Comparison of ENCODE assay signal across 8 cellular contexts in genomic region chr6:56955171-56956155, GRCh38. TPM values are rescaled to one million over a fixed set of nuclear protein-coding genes. Genes with fewer than 3 reads are reported as not detected.
DNase-seq lines count a peak whose midpoint lies in the region; ATAC-seq, FAIRE-seq and TF ChIP-seq lines count a peak whose summit lies in the region.

No MANE protein-coding gene starts in this region.

- no peak overlapping the region for H3K23ac ChIP-seq in neuronal stem cell (ENCODE audit: low read depth, low read length, poor library complexity)

- no peak overlapping the region for H3K4ac ChIP-seq in neuronal stem cell (ENCODE audit: low read length)

- no peak for TF ChIP-seq POLR2A in thyroid gland (IDR thresholded peaks at IDR 0.05)

- peak overlapping the region; percentile 89 for H3K4me2 ChIP-seq in PC-3 (ENCODE audit: low read length)
- H3K4me2 ChIP-seq in neuronal stem cell (ENCODE audit: insufficient read depth, low read length, poor library complexity, severe bottlenecking) = peak overlapping the region; percentile 83

- peak; percentile 71 for ATAC-seq in GM21528 (IDR thresholded peaks at IDR 0.05; ENCODE audit: low FRiP score, unreplicated experiment)
- peak; percentile 72 for ATAC-seq in PC-3

- peak overlapping the region; percentile 34; the same call in 1 of the 2 replicates for H3K9ac ChIP-seq in PC-3 (ENCODE audit: low read length)
- H3K9ac ChIP-seq in neuronal stem cell (ENCODE audit: low read depth, low read length, poor library complexity) = no peak overlapping the region

- no peak overlapping the region for H2BK5ac ChIP-seq in neuronal stem cell (ENCODE audit: low read length)

- TF ChIP-seq CTCF in PC-3 (conservative IDR thresholded peaks at IDR 0.05; ENCODE audit: low read depth, low read length) (peak; percentile 83), thyroid gland (IDR thresholded peaks at IDR 0.05) (peak; percentile 14 to 69 (median 36))

- H3K79me1 ChIP-seq in neuronal stem cell (ENCODE audit: low read depth, low read length) = no peaks in the 10 kb centered on the region

- H3K14ac ChIP-seq in neuronal stem cell (ENCODE audit: low read length) = no peak overlapping the region

- CTCF ChIA-PET in PC-3 (lab: Charles Lee) = interaction anchor here (0.5 to 2.0 kb wide), 12 partner anchors 16 to 359 kb away, joined by 3 to 14 read pairs (median 4); no protein-coding TSS in a partner anchor

- H3K9me2 ChIP-seq in PC-3 (replicated peaks; ENCODE audit: low read length) = no peaks in the 10 kb centered on the region

- TSS peak; percentile 46 for BruUV-seq in PC-3 (replicated peaks; lab: Mats Ljungman, UMichigan)

- no peak overlapping the region for H2AK5ac ChIP-seq in neuronal stem cell (ENCODE audit: low read depth, low read length)

- no peak overlapping the region for H3K18ac ChIP-seq in neuronal stem cell (ENCODE audit: low read length)

- H2AFZ ChIP-seq in PC-3 (ENCODE audit: low read length) (peak overlapping the region; percentile 85), neuronal stem cell (ENCODE audit: low read length) (peak overlapping the region; percentile 98)

- POLR2A ChIA-PET in PC-3 (lab: Charles Lee; ENCODE audit: unreplicated experiment) = interaction anchor here (1.1 kb wide), 1 partner anchor 21 kb away, joined by 5 read pairs; no protein-coding TSS in a partner anchor

- no peak overlapping the region for H2BK12ac ChIP-seq in neuronal stem cell (ENCODE audit: low read length)

- no peak overlapping the region for H4K91ac ChIP-seq in neuronal stem cell (ENCODE audit: low read depth, low read length, poor library complexity)

- H3K9me3 ChIP-seq in PC-3 (ENCODE audit: low read length) (no peaks in the 10 kb centered on the region), neuronal stem cell (replicated peaks in 1 of 2; ENCODE audit: control insufficient read depth in 2 of 2, insufficient read depth in 1 of 2, low read depth in 1 of 2, low read length in 2 of 2) (no peaks in the 10 kb centered on the region), thyroid gland (no peaks in the 10 kb centered on the region)

- 0 out of 2 replicates have a peak, but pooled peaks cover 4% of the 10 kb centered on the region for H3K36me3 ChIP-seq in PC-3 (ENCODE audit: low read depth, low read length)
- no peaks in the 10 kb centered on the region for H3K36me3 ChIP-seq in neuronal stem cell (replicated peaks in 1 of 2; ENCODE audit: control insufficient read depth in 2 of 2, insufficient read depth in 2 of 2, low read length in 2 of 2)
- H3K36me3 ChIP-seq in thyroid gland = no peaks in the 10 kb centered on the region

- no peaks in the 10 kb centered on the region for H4K20me1 ChIP-seq in PC-3 (ENCODE audit: low read length)

- intact Hi-C loops in PC-3 (cut with micrococcal nuclease) (loop anchor here (1.0 to 2.0 kb wide), 3 partner anchors 51 to 217 kb away; partner anchors contain the start of gene BAG2), thyroid gland (cut with DNase I) (no loop called here)

- WGBS in neuronal stem cell (ENCODE audit: extremely low coverage in 2 of 2, insufficient read length in 2 of 2, insufficient replicate concordance in 1 of 2), 2 donors = no CpG with 5 or more reads among the region's 57 CpGs
- 5 to 7% methylated on average over 17 to 30 of the region's 57 CpGs for WGBS in thyroid gland, 2 donors

- H4K8ac ChIP-seq in neuronal stem cell (ENCODE audit: low read depth, low read length) = no peak overlapping the region

- H3K27ac ChIP-seq in PC-3 (ENCODE audit: low read length) (peak overlapping the region; percentile 31), neuronal stem cell (replicated peaks; ENCODE audit: low read length) (no peak overlapping the region), thyroid gland (no peak overlapping the region)

- no peak overlapping the region for H2BK120ac ChIP-seq in neuronal stem cell (ENCODE audit: low read depth, low read length)

- H3K79me2 ChIP-seq in PC-3 (ENCODE audit: low read length) = peaks cover 28% of the 10 kb centered on the region

- H3K4me3 ChIP-seq in PC-3 (ENCODE audit: low read length) = peak overlapping the region; percentile 77
- peak overlapping the region; percentile 63 to 88 for H3K4me3 ChIP-seq in neuronal stem cell (ENCODE audit: low read length in 2 of 2)
- peak overlapping the region; percentile 8 to 49 (median 29) for H3K4me3 ChIP-seq in thyroid gland (replicated peaks in 1 of 3)

- H3K27me3 ChIP-seq in PC-3 (ENCODE audit: low read length) = no peaks in the 10 kb centered on the region
- peaks cover 3 to 63% (median 18%) of the 10 kb centered on the region in 3 experiments for H3K27me3 ChIP-seq in neuronal stem cell (ENCODE audit: control insufficient read depth in 3 of 3, insufficient read depth in 3 of 3, low read depth in 1 of 3, low read length in 3 of 3)
- no peaks in the 10 kb centered on the region for H3K27me3 ChIP-seq in thyroid gland

- H2BK15ac ChIP-seq in neuronal stem cell (ENCODE audit: low read length) = no peak overlapping the region

- peaks cover 59% of the 10 kb centered on the region for H3K4me1 ChIP-seq in PC-3 (ENCODE audit: insufficient read depth, low read length)
- peaks cover 2 to 10% of the 10 kb centered on the region in 2 donors for H3K4me1 ChIP-seq in neuronal stem cell (ENCODE audit: control insufficient read depth in 2 of 2, insufficient read depth in 1 of 2, low read depth in 1 of 2, low read length in 2 of 2)
- H3K4me1 ChIP-seq in thyroid gland = peaks cover 11 to 17% of the 10 kb centered on the region in 2 donors

- no peak for FAIRE-seq in frontal cortex (lab: Jason Lieb, UNC)

- H3F3A ChIP-seq in PC-3 (ENCODE audit: low read length, unreplicated experiment) = peaks cover 10% of the 10 kb centered on the region

- DNase-seq in Daoy (ENCODE audit: low read depth) = peak; percentile 98
- peak; percentile 51 for DNase-seq in HuH-7.5 (ENCODE audit: low spot score)
- DNase-seq in PC-3 = peak; percentile 96
- peak; percentile 56 for DNase-seq in activated naive CD4-positive, alpha-beta T cell treated with Interleukin-2 at 50 U/mL for 16 hours
- peak; percentile 21 to 74 for DNase-seq in frontal cortex (ENCODE audit: low spot score in 2 of 2)
- peak; percentile 81 for DNase-seq in neuronal stem cell (ENCODE audit: low spot score)
- DNase-seq in thyroid gland = peak; percentile 67 to 73

RNA-seq across cellular contexts. Expression of gene BEND6, which starts 0.6 kb away (rescaled TPM):
- 8.1 and 9.0 TPM in 2 replicates for total RNA-seq in Daoy (2014; rRNA removed; shearing (Covaris generic))
- total RNA-seq in PC-3 (2014; rRNA removed) (0.58 and 1.3 TPM in 2 replicates), frontal cortex (22.8 TPM), thyroid gland (1 to 10 TPM; 1.1 to 7.1 (median 3.0) TPM)
- 2.4 TPM for polyA plus RNA-seq in neuronal stem cell (2013, experiment 1 of 2)
- polyA plus RNA-seq in neuronal stem cell (2013, experiment 2 of 2) = 2.4 TPM

Comparison
In these comparisons a context has a peak if more than half of its experiments do, and no peak if none do; other contexts are left out.
1. DNase-seq: peak in every context shown above with its lines; median percentile 98 in Daoy; 96 in PC-3; 81 in neuronal stem cell; 70 in thyroid gland; 56 in activated naive CD4-positive, alpha-beta T cell treated with Interleukin-2 at 50 U/mL for 16 hours; 51 in HuH-7.5; 48 in frontal cortex.